ENCODE assay signal across 5 cellular contexts in genomic region chr9:120361531-120361930, GRCh38.
"Had no signal": no experiment of that assay in that cellular context is flagged by ENCODE, and none has a peak within 500 bp of the region (broad histone marks: within the 10 kb centered on the region; RNA-seq: fewer than 3 reads in every experiment).

No MANE protein-coding gene starts in this region.

- H3K4me3 ChIP-seq: GM23338, K562 had no signal

- DNase-seq: H9, HCEC 1CT, IMR-90 had no signal

- H3K4me2 ChIP-seq: GM23338 had no signal
